18 cellular contexts compared by ENCODE assay signal in the genomic region with DNA sequence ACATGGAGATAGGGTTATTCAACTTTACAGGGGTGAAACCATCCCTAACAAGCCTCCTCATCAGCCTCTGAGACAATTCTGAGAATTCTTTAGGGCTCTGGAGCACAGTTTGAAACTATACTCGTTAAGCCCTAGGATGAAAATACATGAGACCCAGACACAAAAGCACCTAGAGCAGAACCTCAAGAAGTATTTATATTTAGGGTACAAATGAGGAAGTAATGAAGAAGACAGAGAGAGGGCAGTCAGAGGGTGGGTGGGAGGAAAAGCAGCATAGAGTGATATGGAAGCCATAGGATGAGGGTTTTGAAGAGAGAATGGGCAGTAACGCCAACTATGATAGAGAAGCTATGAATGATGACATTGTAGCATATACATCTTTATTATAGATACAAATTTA.
DNase-seq lines count a peak whose midpoint lies in the region; ATAC-seq, FAIRE-seq and TF ChIP-seq lines count a peak whose summit lies in the region.
"Had no signal": no experiment of that assay in that cellular context is flagged by ENCODE, and none has a peak within 500 bp of the region (broad histone marks: within the 10 kb centered on the region; RNA-seq: fewer than 3 reads in every experiment).

No MANE protein-coding gene starts in this region.

- H3K9me2 ChIP-seq in Karpas-422 (replicated peaks; ENCODE audit: insufficient read depth, low read length) (no peaks in the 10 kb centered on the region), OCI-LY1 (ENCODE audit: low read depth, low read length) (no peaks in the 10 kb centered on the region)

- 50% methylated on average over 2 of the region's 2 CpGs for WGBS in GM12878 (ENCODE audit: insufficient coverage, insufficient replicate concordance, low lambda C conversion rate, missing lambda C conversion rate)

- H3K4me1 ChIP-seq in Karpas-422 (ENCODE audit: low read length) (peaks cover 16% of the 10 kb centered on the region), OCI-LY1 (ENCODE audit: insufficient read depth, low read length, severe bottlenecking) (peaks cover 55% of the 10 kb centered on the region), GM12878 (ENCODE audit: control insufficient read depth, insufficient read depth, low read length) (no peaks in the 10 kb centered on the region)
- H3K4me1 ChIP-seq: A549 had no signal

- FAIRE-seq in GM12878 (lab: Jason Lieb, UNC), result no peak
- FAIRE-seq: A549, H54 had no signal

- H4K20me1 ChIP-seq in Karpas-422 (ENCODE audit: insufficient read depth, low read depth, low read length) (no peaks in the 10 kb centered on the region), OCI-LY1 (ENCODE audit: insufficient read depth, low read length) (no peaks in the 10 kb centered on the region), GM12878 (ENCODE audit: control insufficient read depth, insufficient read depth) (no peaks in the 10 kb centered on the region)

- H3K79me2 ChIP-seq in Karpas-422 (ENCODE audit: low read length) (no peaks in the 10 kb centered on the region), OCI-LY1 (ENCODE audit: insufficient read depth, low read length) (no peaks in the 10 kb centered on the region), GM12878 (ENCODE audit: control insufficient read depth, insufficient read depth, low read length) (no peaks in the 10 kb centered on the region)

- DNase-seq in Karpas-422 (peak; percentile 55), GM12878 (ENCODE audit: low read depth, low spot score) (no peak), EL (no peak), HCEC 1CT (no peak)
- no peak for DNase-seq in CD4-positive, alpha-beta T cell
- no peak for DNase-seq in activated CD4-positive, alpha-beta T cell treated with anti-CD3 and anti-CD28 coated beads for 36 hours
- DNase-seq: BE2C; CD8-positive, alpha-beta T cell; COR-L47; DMS153; DMS79 treated with DMSO at 0.1 percent for 48 hours; GDM1; IMR-90 had no signal

- H3K36me3 Mint-ChIP-seq in CD4-positive, alpha-beta T cell (ENCODE audit: low read depth), result peaks cover 33% of the 10 kb centered on the region
- H3K36me3 Mint-ChIP-seq in activated CD4-positive, alpha-beta T cell treated with anti-CD3 and anti-CD28 coated beads for 36 hours (ENCODE audit: low read depth), result peaks cover 7% of the 10 kb centered on the region

- TF ChIP-seq POLR2A in GM12878 (IDR thresholded peaks at IDR 0.05; ENCODE audit: low read depth, low read length), result no peak

- in situ Hi-C loops in GM12878 (cut with MboI), result no loop called here

- RAD21 ChIA-PET in GM12878 (lab: Charles Lee; ENCODE audit: unreplicated experiment), result no interaction called here

- TF ChIP-seq RAD21 in GM12878 (IDR thresholded peaks at IDR 0.05; ENCODE audit: insufficient read depth, low read depth, low read length), result no peak

- H3F3A ChIP-seq in OCI-LY1 (ENCODE audit: insufficient read depth, low read length), result no peaks in the 10 kb centered on the region

- no peak overlapping the region for H3K4me3 Mint-ChIP-seq in CD4-positive, alpha-beta T cell
- H3K4me3 Mint-ChIP-seq in activated CD4-positive, alpha-beta T cell treated with anti-CD3 and anti-CD28 coated beads for 36 hours, result no peak overlapping the region
- H3K4me3 Mint-ChIP-seq: CD8-positive, alpha-beta T cell had no signal

- no peak overlapping the region for H3K27ac Mint-ChIP-seq in CD4-positive, alpha-beta T cell
- H3K27ac Mint-ChIP-seq in activated CD4-positive, alpha-beta T cell treated with anti-CD3 and anti-CD28 coated beads for 36 hours, result no peak overlapping the region
- H3K27ac Mint-ChIP-seq: CD8-positive, alpha-beta T cell had no signal

- H3K9me3 ChIP-seq in Karpas-422 (ENCODE audit: low read length) (no peaks in the 10 kb centered on the region), OCI-LY1 (ENCODE audit: low read length) (no peaks in the 10 kb centered on the region), GM12878 (replicated peaks; ENCODE audit: control insufficient read depth, insufficient read depth, low read length) (no peaks in the 10 kb centered on the region)
- H3K9me3 ChIP-seq in CD4-positive, alpha-beta T cell (ENCODE audit: control insufficient read depth, low read length), result no peaks in the 10 kb centered on the region
- H3K9me3 ChIP-seq: A549, BE2C had no signal

- H3K9ac ChIP-seq in Karpas-422 (ENCODE audit: low read length), result no peak overlapping the region
- no peak overlapping the region for H3K9ac ChIP-seq in OCI-LY1 (ENCODE audit: low read length)
- H3K9ac ChIP-seq in GM12878 (ENCODE audit: control insufficient read depth, insufficient read depth, low read length), result no peak overlapping the region

- intact Hi-C loops in GM12878 (cut with micrococcal nuclease; ENCODE audit: unreplicated experiment), result no loop called here
- intact Hi-C loops in CD4-positive, alpha-beta T cell (cut with DNase I, micrococcal nuclease), result no loop called here
- intact Hi-C loops in activated CD4-positive, alpha-beta T cell treated with anti-CD3 and anti-CD28 coated beads for 36 hours (cut with DNase I, micrococcal nuclease), result no loop called here

- BruUV-seq in GM12878 (replicated peaks; lab: Mats Ljungman, UMichigan), result no TSS peak

- ATAC-seq in HG02885 (IDR thresholded peaks at IDR 0.05; ENCODE audit: poor library complexity, unreplicated experiment), result peak; percentile 52
- peak; percentile 34; the same call in 2 of the 3 replicates for ATAC-seq in GM12878
- ATAC-seq in CD4-positive, alpha-beta T cell (ENCODE audit: poor library complexity), result no peak
- ATAC-seq in activated CD4-positive, alpha-beta T cell treated with anti-CD3 and anti-CD28 coated beads for 36 hours, result no peak
- ATAC-seq: A549; CD8-positive, alpha-beta T cell had no signal

- no peak for TF ChIP-seq EP300 in GM12878 (IDR thresholded peaks at IDR 0.05; ENCODE audit: borderline replicate concordance in 1 of 2, control insufficient read depth in 1 of 2, low read depth in 2 of 2, low read length in 2 of 2)

- H3K27me3 ChIP-seq in Karpas-422 (ENCODE audit: low read length), result no peaks in the 10 kb centered on the region
- H3K27me3 ChIP-seq in OCI-LY1 (ENCODE audit: insufficient read depth, low read length), result no peaks in the 10 kb centered on the region
- H3K27me3 ChIP-seq in GM12878 (replicated peaks in 1 of 2; ENCODE audit: control insufficient read depth in 2 of 2, insufficient read depth in 2 of 2, low read length in 1 of 2), result no peaks in the 10 kb centered on the region
- H3K27me3 ChIP-seq in CD4-positive, alpha-beta T cell (ENCODE audit: control insufficient read depth, insufficient read depth, low read length), result no peaks in the 10 kb centered on the region
- H3K27me3 ChIP-seq: BE2C had no signal

- H3K4me3 ChIP-seq in Karpas-422 (ENCODE audit: low read length) (no peak overlapping the region), OCI-LY1 (ENCODE audit: low read depth, low read length, poor library complexity, severe bottlenecking) (no peak overlapping the region), GM12878 (no peak overlapping the region)
- H3K4me3 ChIP-seq: A549 had no signal

- CTCF ChIA-PET in GM12878 (lab: Yijun Ruan, JAX), result interaction anchor here (0.5 kb wide), 1 partner anchor 16 kb away, joined by 3 read pairs; no protein-coding TSS in a partner anchor
- CTCF ChIA-PET in CD4-positive, alpha-beta T cell (lab: Charles Lee), result no interaction called here
- CTCF ChIA-PET in activated CD4-positive, alpha-beta T cell treated with anti-CD3 and anti-CD28 coated beads for 36 hours (lab: Charles Lee), result no interaction called here

- TF ChIP-seq CTCF in OCI-LY1 (IDR thresholded peaks at IDR 0.05; ENCODE audit: low read length) (no peak), GM12878 (IDR thresholded peaks at IDR 0.05 in 2 of 3, conservative IDR thresholded peaks at IDR 0.05 in 1 of 3; ENCODE audit: control insufficient read depth in 2 of 3, extremely low read depth in 1 of 3, insufficient read depth in 1 of 3, low read depth in 3 of 3, low read length in 3 of 3) (no peak)
- no peak for TF ChIP-seq CTCF in CD4-positive, alpha-beta T cell (IDR thresholded peaks at IDR 0.05)

- no peaks in the 10 kb centered on the region for H3K9me3 Mint-ChIP-seq in CD4-positive, alpha-beta T cell
- H3K9me3 Mint-ChIP-seq in activated CD4-positive, alpha-beta T cell treated with anti-CD3 and anti-CD28 coated beads for 36 hours (ENCODE audit: low read depth), result no peaks in the 10 kb centered on the region
- H3K9me3 Mint-ChIP-seq: CD8-positive, alpha-beta T cell had no signal

- POLR2A ChIA-PET in GM12878 (lab: Charles Lee), result interaction anchor here (1.9 kb wide), 1 partner anchor 25 kb away, joined by 4 read pairs; no protein-coding TSS in a partner anchor
- POLR2A ChIA-PET in CD4-positive, alpha-beta T cell (lab: Charles Lee), result no interaction called here
- POLR2A ChIA-PET in activated CD4-positive, alpha-beta T cell treated with anti-CD3 and anti-CD28 coated beads for 36 hours (lab: Charles Lee), result no interaction called here

- SMC1A ChIA-PET in GM12878 (lab: Charles Lee; ENCODE audit: uncharacterized antibody, unreplicated experiment), result no interaction called here

- peak overlapping the region; percentile 16 for H3K4me2 ChIP-seq in Karpas-422 (ENCODE audit: low read depth, low read length, poor library complexity, severe bottlenecking)
- no peak overlapping the region for H3K4me2 ChIP-seq in OCI-LY1 (ENCODE audit: low read length)
- no peak overlapping the region for H3K4me2 ChIP-seq in GM12878 (ENCODE audit: control insufficient read depth, insufficient read depth)
- H3K4me2 ChIP-seq: A549 had no signal

- H3K36me3 ChIP-seq in Karpas-422 (ENCODE audit: insufficient read depth, low read length), result no peaks in the 10 kb centered on the region
- no peaks in the 10 kb centered on the region for H3K36me3 ChIP-seq in OCI-LY1 (ENCODE audit: insufficient read depth, low read length)
- no peaks in the 10 kb centered on the region for H3K36me3 ChIP-seq in GM12878 (ENCODE audit: control insufficient read depth in 2 of 2, insufficient read depth in 2 of 2, low read length in 1 of 2)

- H3K27ac ChIP-seq in Karpas-422 (ENCODE audit: low read length) (no peak overlapping the region), OCI-LY1 (ENCODE audit: low read depth, low read length, poor library complexity, severe bottlenecking) (peak overlapping the region; percentile 13), GM12878 (ENCODE audit: control insufficient read depth, insufficient read depth) (no peak overlapping the region)
- H3K27ac ChIP-seq in CD4-positive, alpha-beta T cell (ENCODE audit: low read depth, low read length), result no peak overlapping the region
- H3K27ac ChIP-seq: A549, C4-2B had no signal

- no peaks in the 10 kb centered on the region for H3K27me3 Mint-ChIP-seq in CD4-positive, alpha-beta T cell
- H3K27me3 Mint-ChIP-seq in activated CD4-positive, alpha-beta T cell treated with anti-CD3 and anti-CD28 coated beads for 36 hours, result no peaks in the 10 kb centered on the region

- no peaks in the 10 kb centered on the region for H3K4me1 Mint-ChIP-seq in CD4-positive, alpha-beta T cell (ENCODE audit: low read depth)
- H3K4me1 Mint-ChIP-seq in activated CD4-positive, alpha-beta T cell treated with anti-CD3 and anti-CD28 coated beads for 36 hours, result no peaks in the 10 kb centered on the region

- no peak overlapping the region for H2AFZ ChIP-seq in Karpas-422 (ENCODE audit: low read length)
- H2AFZ ChIP-seq in OCI-LY1 (ENCODE audit: low read length), result no peak overlapping the region
- no peak overlapping the region for H2AFZ ChIP-seq in GM12878 (ENCODE audit: control insufficient read depth, low read depth, low read length)

Comparison
In these comparisons a context has a peak if more than half of its experiments do, and no peak if none do; other contexts are left out.
1. ATAC-seq: peak in HG02885 (single experiment) and GM12878 (single experiment); none in CD4-positive, alpha-beta T cell (single experiment) and activated CD4-positive, alpha-beta T cell treated with anti-CD3 and anti-CD28 coated beads for 36 hours (single experiment).